Comparison of ENCODE assay signal across 27 cellular contexts in genomic region chr2:207825033-207825957, GRCh38. TPM values are rescaled to one million over a fixed set of nuclear protein-coding genes. Genes with fewer than 3 reads are reported as not detected.
DNase-seq lines count a peak whose midpoint lies in the region; ATAC-seq and TF ChIP-seq lines count a peak whose summit lies in the region.
"Had no signal": no experiment of that assay in that cellular context is flagged by ENCODE, and none has a peak within 500 bp of the region (broad histone marks: within the 10 kb centered on the region; RNA-seq: fewer than 3 reads in every experiment).

No MANE protein-coding gene starts in this region.

- ATAC-seq in left lobe of liver (peak; percentile 73), psoas muscle (peak in 2 of 4 donors; percentile 40 to 84), upper lobe of left lung (ENCODE audit: low FRiP score in 2 of 2) (no peak), HG03280 (IDR thresholded peaks at IDR 0.05; ENCODE audit: unreplicated experiment) (no peak)
- ATAC-seq: activated naive CD8-positive, alpha-beta T cell treated with anti-CD3 and anti-CD28 coated beads, Interleukin-2, amount 50 U/mL, for 24 hours had no signal

- DNase-seq in NCI-H2227 treated with DMSO at 0.1 percent for 48 hours (lab: John Stamatoyannopoulos, UW) (peak; percentile 73), NCI-H2227 (lab: John Stamatoyannopoulos, UW; ENCODE audit: unreplicated experiment) (no peak), left lobe of liver (ENCODE audit: low spot score) (no peak), psoas muscle (no peak), upper lobe of left lung (no peak), NCI-H345 (lab: John Stamatoyannopoulos, UW) (no peak)
- no peak for DNase-seq in stimulated activated CD4-positive, alpha-beta T cell treated with anti-CD3 and anti-CD28 coated beads, Interleukin-1b, Interleukin-23, amount 100 ng/mL, for 48 hours
- DNase-seq: activated CD4-positive, alpha-beta T cell treated with anti-CD3 and anti-CD28 coated beads for 48 hours; activated CD8-positive, alpha-beta memory T cell treated with anti-CD3 and anti-CD28 coated beads, Interleukin-2, amount 50 U/mL, for 48 hours; activated effector memory CD4-positive, alpha-beta T cell treated with anti-CD3 and anti-CD28 coated beads, Interleukin-2, amount 50 U/mL, for 16 hours; activated naive CD8-positive, alpha-beta T cell treated with anti-CD3 and anti-CD28 coated beads, Interleukin-2, amount 50 U/mL, for 24 hours; DMS79 treated with DMSO at 0.1 percent for 48 hours; GOT3; hippocampal formation; mammary epithelial cell; MM.1S; naive B cell; NCI-H146; NCI-H2171; NCI-H82; OCI-M1; SHP77 treated with DMSO at 0.1 percent for 48 hours; stimulated activated CD4-positive, alpha-beta T cell treated with anti-CD3 and anti-CD28 coated beads, Interleukin-15, amount 100 ng/mL, for 24 hours had no signal

- H3K36me3 ChIP-seq in psoas muscle (ENCODE audit: insufficient read depth in 1 of 2, low read depth in 1 of 2) (peaks cover 0 to 13% of the 10 kb centered on the region in 2 donors), upper lobe of left lung (peaks cover 0 to 25% (median 13%) of the 10 kb centered on the region in 4 donors)
- H3K36me3 ChIP-seq: breast epithelium had no signal

- H3K4me3 ChIP-seq in psoas muscle = peak overlapping the region; percentile 3
- no peak overlapping the region for H3K4me3 ChIP-seq in upper lobe of left lung
- H3K4me3 ChIP-seq: breast epithelium, suprapubic skin had no signal

- TF ChIP-seq CTCF in psoas muscle (IDR thresholded peaks at IDR 0.05) = no peak
- no peak for TF ChIP-seq CTCF in upper lobe of left lung (IDR thresholded peaks at IDR 0.05)

- H3K9me3 ChIP-seq in psoas muscle (no peaks in the 10 kb centered on the region), upper lobe of left lung (no peaks in the 10 kb centered on the region)
- H3K9me3 ChIP-seq: breast epithelium, suprapubic skin had no signal

- H3K27ac ChIP-seq in psoas muscle = no peak overlapping the region
- H3K27ac ChIP-seq in upper lobe of left lung = no peak overlapping the region
- H3K27ac ChIP-seq: 22Rv1, breast epithelium, suprapubic skin had no signal

- no peak for TF ChIP-seq POLR2A in upper lobe of left lung (IDR thresholded peaks at IDR 0.05)

- H3K27me3 ChIP-seq in psoas muscle (ENCODE audit: insufficient read depth in 3 of 3, low read length in 2 of 3) = no peaks in the 10 kb centered on the region
- no peaks in the 10 kb centered on the region for H3K27me3 ChIP-seq in upper lobe of left lung
- H3K27me3 ChIP-seq: breast epithelium, suprapubic skin had no signal

- peaks cover 20% of the 10 kb centered on the region for H3K4me1 ChIP-seq in psoas muscle
- no peaks in the 10 kb centered on the region for H3K4me1 ChIP-seq in upper lobe of left lung
- H3K4me1 ChIP-seq: breast epithelium, suprapubic skin had no signal

- intact Hi-C loops in psoas muscle (cut with DNase I) = no loop called here

- no peak for TF ChIP-seq EP300 in upper lobe of left lung (IDR thresholded peaks at IDR 0.05)

- WGBS in psoas muscle, 3 donors = 21 to 31% (median 24%) methylated on average over 17 of the region's 17 CpGs
- 82 to 87% methylated on average over 14 to 17 of the region's 17 CpGs for WGBS in upper lobe of left lung, 2 donors

RNA-seq across cellular contexts. Expression of gene FZD5, which starts 55.6 kb away (rescaled TPM):
- total RNA-seq in left lobe of liver (32.9 TPM), psoas muscle (1 to 10 TPM; 2.5 to 3.5 (median 2.7) TPM), upper lobe of left lung (10 to 100 TPM; 30.5 to 69.2 (median 43.7) TPM)
- polyA plus RNA-seq in psoas muscle = 1 to 10 TPM; 1.2 to 1.8 (median 1.5) TPM
